ENCODE assay signal across 27 cellular contexts in genomic region chr7:55639640-55640039, GRCh38.
"Had no signal": no experiment of that assay in that cellular context is flagged by ENCODE, and none has a peak within 500 bp of the region (broad histone marks: within the 10 kb centered on the region; RNA-seq: fewer than 3 reads in every experiment).

No MANE protein-coding gene starts in this region.

- H3K4me3 ChIP-seq: colonic mucosa, coronary artery, dorsolateral prefrontal cortex, esophagus muscularis mucosa, esophagus squamous epithelium, gastrocnemius medialis, gastroesophageal sphincter, heart left ventricle, heart right ventricle had no signal

- H3K4me1 ChIP-seq: colonic mucosa, gastrocnemius medialis had no signal

- H3K27ac ChIP-seq: colonic mucosa, coronary artery, dorsolateral prefrontal cortex, epithelial cell of prostate, esophagus muscularis mucosa, esophagus squamous epithelium, foreskin keratinocyte, gastrocnemius medialis, gastroesophageal sphincter, heart left ventricle, heart right ventricle had no signal

- H3K27me3 ChIP-seq: colonic mucosa, dorsolateral prefrontal cortex, esophagus squamous epithelium, foreskin keratinocyte, gastrocnemius medialis, gastroesophageal sphincter, heart right ventricle had no signal

- H3K36me3 ChIP-seq: colonic mucosa, esophagus muscularis mucosa, esophagus squamous epithelium, gastrocnemius medialis, gastroesophageal sphincter, heart left ventricle, heart right ventricle had no signal

- FAIRE-seq: endometrium, endothelial cell of umbilical vein, frontal cortex had no signal

- H3K9me3 ChIP-seq: colonic mucosa, esophagus muscularis mucosa, esophagus squamous epithelium, gastrocnemius medialis had no signal

- DNase-seq: colonic mucosa; cortex of kidney; dermis blood vessel endothelial cell; dorsolateral prefrontal cortex; effector CD4-positive, alpha-beta T cell; effector CD8-positive, alpha-beta T cell; effector memory CD4-positive, alpha-beta T cell; effector memory CD8-positive, alpha-beta T cell; endodermal cell; erythroblast; esophagus squamous epithelium; foreskin fibroblast; foreskin keratinocyte; foreskin melanocyte; gastrocnemius medialis; glutamatergic neuron; head of caudate nucleus; heart left ventricle; heart right ventricle had no signal

- ATAC-seq: effector memory CD8-positive, alpha-beta T cell; esophagus mucosa; foreskin keratinocyte; gastrocnemius medialis; gastroesophageal sphincter; heart left ventricle; heart right ventricle had no signal
